In genomic region chr1:215360021-215360420, GRCh38 we compare ENCODE assay signal across 30 cellular contexts.
"Had no signal": no experiment of that assay in that cellular context is flagged by ENCODE, and none has a peak within 500 bp of the region (broad histone marks: within the 10 kb centered on the region; RNA-seq: fewer than 3 reads in every experiment).

No MANE protein-coding gene starts in this region.

- H3K9me3 ChIP-seq: lower lobe of right lung, pancreas, prostate gland, testis, thyroid gland, transverse colon, upper lobe of left lung, vagina had no signal

- H3K36me3 ChIP-seq: left lung, lower lobe of right lung, pancreas, prostate gland, stomach, thyroid gland, transverse colon, upper lobe of left lung, vagina had no signal

- H3K27me3 ChIP-seq: left lung, pancreas, stomach, testis, thyroid gland, transverse colon, upper lobe of left lung, vagina had no signal

- H3K4me3 ChIP-seq: left lung, lower lobe of right lung, pancreas, prostate gland, skin epidermis, stomach, testis, thyroid gland, transverse colon, upper lobe of left lung, vagina had no signal

- H3K4me1 ChIP-seq: left lung, lower lobe of right lung, pancreas, prostate gland, stomach, testis, thyroid gland, transverse colon, upper lobe of left lung, vagina had no signal

- H3K27ac ChIP-seq: left lung, lower lobe of right lung, pancreas, prostate gland, skin epidermis, stomach, testis, thyroid gland, transverse colon, upper lobe of left lung, vagina had no signal

- ATAC-seq: left colon; left lung; lower lobe of right lung; natural killer cell; pancreas; right cardiac atrium; sciatic nerve; stimulated activated naive B cell treated with anti-CD40 and anti-IgM and Interleukin-4, amounts not matched to agents 10 μg/mL and 1 μg/mL and 100 μg/mL, for 72 hours; stimulated activated naive CD8-positive, alpha-beta T cell treated with anti-CD3 and anti-CD28 coated beads, Interleukin-15, Interleukin-2, amounts not matched to agents 100 U/mL and 50 U/mL, for 24 hours had no signal

- DNase-seq: hypothalamus; immature natural killer cell; kidney; left colon; left lung; lower lobe of right lung; mammary epithelial cell; mesenchymal stem cell; naive B cell; natural killer cell; nephron progenitor cell; pancreas; posterior cingulate gyrus; retina; right cardiac atrium; stimulated activated CD4-positive, alpha-beta T cell treated with anti-CD3 and anti-CD28 coated beads, Interleukin-12 subunit alpha, Interleukin-12 subunit beta, amount 100 ng/mL, for 4 hours; stimulated activated CD4-positive, alpha-beta T cell treated with anti-CD3 and anti-CD28 coated beads, Interleukin-15, amount 100 ng/mL, for 24 hours; stimulated activated CD4-positive, alpha-beta T cell treated with anti-CD3 and anti-CD28 coated beads, Interleukin-2, amount 100 ng/mL, for 24 hours; stimulated activated CD4-positive, alpha-beta T cell treated with anti-CD3 and anti-CD28 coated beads, Interleukin-4, amount 100 ng/mL, for 1 hour; stimulated activated naive B cell treated with anti-CD40 and anti-IgM and Interleukin-4, amounts not matched to agents 10 μg/mL and 1 μg/mL and 100 μg/mL, for 72 hours; stimulated activated naive CD8-positive, alpha-beta T cell treated with anti-CD3 and anti-CD28 coated beads, Interleukin-15, Interleukin-2, amounts not matched to agents 100 U/mL and 50 U/mL, for 24 hours; stomach; testis; thyroid gland; transverse colon; upper lobe of left lung had no signal
